Comparison of ENCODE assay signal across 1 cellular context in the genomic region with DNA sequence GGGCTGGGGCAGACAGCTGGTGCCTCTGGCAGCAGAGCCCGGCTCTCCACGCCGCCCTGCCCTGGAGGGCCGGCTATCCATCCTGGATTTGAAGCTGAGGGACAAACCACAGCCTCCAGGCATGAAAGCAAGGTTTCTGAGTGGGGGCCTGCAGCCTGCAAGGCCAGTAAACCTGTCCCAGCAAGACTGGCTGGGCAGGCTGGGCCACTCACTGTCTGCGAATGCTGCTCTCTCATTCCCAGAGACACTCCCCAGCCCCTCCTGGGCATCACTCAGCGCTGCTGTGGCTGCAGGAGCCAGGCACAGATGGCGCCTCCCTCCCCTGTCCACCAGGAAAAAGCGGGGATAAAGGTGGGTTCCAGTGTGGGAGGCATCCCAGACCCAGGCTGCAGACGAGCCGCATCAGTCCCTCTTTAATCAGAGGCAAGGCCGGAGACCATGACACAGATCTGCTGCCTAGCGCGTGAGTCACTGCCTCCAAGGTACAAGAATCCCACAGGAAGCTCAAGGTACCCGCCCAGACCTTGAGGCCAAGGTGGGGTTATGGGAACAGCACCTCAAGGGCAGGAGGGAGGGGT.
TF ChIP-seq lines count a peak whose summit lies in the region.

No MANE protein-coding gene starts in this region.

TF ChIP-seq in WTC11, 78 proteins besides CTCF, POLR2A, EP300 and RAD21 (continued from another document):
- TF ChIP-seq, protein P1, sequence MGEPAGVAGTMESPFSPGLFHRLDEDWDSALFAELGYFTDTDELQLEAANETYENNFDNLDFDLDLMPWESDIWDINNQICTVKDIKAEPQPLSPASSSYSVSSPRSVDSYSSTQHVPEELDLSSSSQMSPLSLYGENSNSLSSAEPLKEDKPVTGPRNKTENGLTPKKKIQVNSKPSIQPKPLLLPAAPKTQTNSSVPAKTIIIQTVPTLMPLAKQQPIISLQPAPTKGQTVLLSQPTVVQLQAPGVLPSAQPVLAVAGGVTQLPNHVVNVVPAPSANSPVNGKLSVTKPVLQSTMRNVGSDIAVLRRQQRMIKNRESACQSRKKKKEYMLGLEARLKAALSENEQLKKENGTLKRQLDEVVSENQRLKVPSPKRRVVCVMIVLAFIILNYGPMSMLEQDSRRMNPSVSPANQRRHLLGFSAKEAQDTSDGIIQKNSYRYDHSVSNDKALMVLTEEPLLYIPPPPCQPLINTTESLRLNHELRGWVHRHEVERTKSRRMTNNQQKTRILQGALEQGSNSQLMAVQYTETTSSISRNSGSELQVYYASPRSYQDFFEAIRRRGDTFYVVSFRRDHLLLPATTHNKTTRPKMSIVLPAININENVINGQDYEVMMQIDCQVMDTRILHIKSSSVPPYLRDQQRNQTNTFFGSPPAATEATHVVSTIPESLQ (CRISPR knock-in tag; IDR thresholded peaks at IDR 0.05): no peak
